2 cellular contexts compared by ENCODE assay signal in the genomic region with DNA sequence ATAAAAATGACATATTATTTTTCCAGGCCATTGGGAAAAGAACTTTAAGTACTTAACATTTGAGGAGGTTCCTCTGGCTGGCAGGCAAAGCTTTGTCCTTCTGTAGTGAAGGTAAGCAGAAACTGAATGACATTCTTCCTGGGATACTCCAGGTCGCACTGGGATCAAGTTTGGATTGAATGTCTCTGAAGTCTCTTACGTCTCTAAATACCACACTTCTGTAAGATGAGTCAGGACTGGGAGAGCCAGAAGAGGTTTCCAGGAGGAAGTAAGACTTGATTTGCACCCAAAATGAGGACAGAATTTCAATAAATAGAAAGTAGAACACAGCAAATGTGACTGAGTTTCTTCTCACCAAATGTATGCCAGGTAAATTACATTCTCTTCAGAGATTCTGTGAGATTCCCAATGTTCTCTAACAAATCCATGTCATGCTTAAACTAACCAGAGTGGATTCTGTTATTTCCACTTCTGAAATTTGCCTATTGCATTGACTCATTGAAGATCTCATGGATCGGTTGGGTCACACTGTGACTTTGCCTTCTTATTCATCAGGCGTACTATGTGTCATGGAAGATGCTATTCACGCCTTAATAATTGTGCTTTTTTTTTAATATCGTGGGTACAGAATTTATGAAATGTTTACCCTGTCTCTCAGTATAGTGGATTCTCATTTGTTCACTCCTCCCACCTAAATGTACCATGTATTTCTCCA.
TF ChIP-seq lines count a peak whose summit lies in the region.

No MANE protein-coding gene starts in this region.

TF ChIP-seq in SK-N-SH treated with all-trans-retinoic acid at 6 μM for 48 hours, 23 proteins besides CTCF, POLR2A, EP300 and RAD21 (continued from another document):
- TF ChIP-seq, protein P1, sequence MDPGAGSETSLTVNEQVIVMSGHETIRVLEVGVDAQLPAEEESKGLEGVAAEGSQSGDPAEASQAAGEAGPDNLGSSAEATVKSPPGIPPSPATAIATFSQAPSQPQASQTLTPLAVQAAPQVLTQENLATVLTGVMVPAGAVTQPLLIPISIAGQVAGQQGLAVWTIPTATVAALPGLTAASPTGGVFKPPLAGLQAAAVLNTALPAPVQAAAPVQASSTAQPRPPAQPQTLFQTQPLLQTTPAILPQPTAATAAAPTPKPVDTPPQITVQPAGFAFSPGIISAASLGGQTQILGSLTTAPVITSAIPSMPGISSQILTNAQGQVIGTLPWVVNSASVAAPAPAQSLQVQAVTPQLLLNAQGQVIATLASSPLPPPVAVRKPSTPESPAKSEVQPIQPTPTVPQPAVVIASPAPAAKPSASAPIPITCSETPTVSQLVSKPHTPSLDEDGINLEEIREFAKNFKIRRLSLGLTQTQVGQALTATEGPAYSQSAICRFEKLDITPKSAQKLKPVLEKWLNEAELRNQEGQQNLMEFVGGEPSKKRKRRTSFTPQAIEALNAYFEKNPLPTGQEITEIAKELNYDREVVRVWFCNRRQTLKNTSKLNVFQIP (CRISPR knock-in tag; IDR thresholded peaks at IDR 0.05; ENCODE audit: borderline replicate concordance, low read depth) = no peak
- TF ChIP-seq, protein P2, sequence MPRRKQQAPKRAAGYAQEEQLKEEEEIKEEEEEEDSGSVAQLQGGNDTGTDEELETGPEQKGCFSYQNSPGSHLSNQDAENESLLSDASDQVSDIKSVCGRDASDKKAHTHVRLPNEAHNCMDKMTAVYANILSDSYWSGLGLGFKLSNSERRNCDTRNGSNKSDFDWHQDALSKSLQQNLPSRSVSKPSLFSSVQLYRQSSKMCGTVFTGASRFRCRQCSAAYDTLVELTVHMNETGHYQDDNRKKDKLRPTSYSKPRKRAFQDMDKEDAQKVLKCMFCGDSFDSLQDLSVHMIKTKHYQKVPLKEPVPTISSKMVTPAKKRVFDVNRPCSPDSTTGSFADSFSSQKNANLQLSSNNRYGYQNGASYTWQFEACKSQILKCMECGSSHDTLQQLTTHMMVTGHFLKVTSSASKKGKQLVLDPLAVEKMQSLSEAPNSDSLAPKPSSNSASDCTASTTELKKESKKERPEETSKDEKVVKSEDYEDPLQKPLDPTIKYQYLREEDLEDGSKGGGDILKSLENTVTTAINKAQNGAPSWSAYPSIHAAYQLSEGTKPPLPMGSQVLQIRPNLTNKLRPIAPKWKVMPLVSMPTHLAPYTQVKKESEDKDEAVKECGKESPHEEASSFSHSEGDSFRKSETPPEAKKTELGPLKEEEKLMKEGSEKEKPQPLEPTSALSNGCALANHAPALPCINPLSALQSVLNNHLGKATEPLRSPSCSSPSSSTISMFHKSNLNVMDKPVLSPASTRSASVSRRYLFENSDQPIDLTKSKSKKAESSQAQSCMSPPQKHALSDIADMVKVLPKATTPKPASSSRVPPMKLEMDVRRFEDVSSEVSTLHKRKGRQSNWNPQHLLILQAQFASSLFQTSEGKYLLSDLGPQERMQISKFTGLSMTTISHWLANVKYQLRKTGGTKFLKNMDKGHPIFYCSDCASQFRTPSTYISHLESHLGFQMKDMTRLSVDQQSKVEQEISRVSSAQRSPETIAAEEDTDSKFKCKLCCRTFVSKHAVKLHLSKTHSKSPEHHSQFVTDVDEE (CRISPR knock-in tag; IDR thresholded peaks at IDR 0.05) = no peak
- TF ChIP-seq, protein P3, sequence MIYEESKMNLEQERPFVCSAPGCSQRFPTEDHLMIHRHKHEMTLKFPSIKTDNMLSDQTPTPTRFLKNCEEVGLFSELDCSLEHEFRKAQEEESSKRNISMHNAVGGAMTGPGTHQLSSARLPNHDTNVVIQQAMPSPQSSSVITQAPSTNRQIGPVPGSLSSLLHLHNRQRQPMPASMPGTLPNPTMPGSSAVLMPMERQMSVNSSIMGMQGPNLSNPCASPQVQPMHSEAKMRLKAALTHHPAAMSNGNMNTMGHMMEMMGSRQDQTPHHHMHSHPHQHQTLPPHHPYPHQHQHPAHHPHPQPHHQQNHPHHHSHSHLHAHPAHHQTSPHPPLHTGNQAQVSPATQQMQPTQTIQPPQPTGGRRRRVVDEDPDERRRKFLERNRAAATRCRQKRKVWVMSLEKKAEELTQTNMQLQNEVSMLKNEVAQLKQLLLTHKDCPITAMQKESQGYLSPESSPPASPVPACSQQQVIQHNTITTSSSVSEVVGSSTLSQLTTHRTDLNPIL (CRISPR knock-in tag; IDR thresholded peaks at IDR 0.05; ENCODE audit: low read depth) = no peak
- TF ChIP-seq ESRRG (CRISPR knock-in tag; IDR thresholded peaks at IDR 0.05) (no peak), RARB (CRISPR knock-in tag; IDR thresholded peaks at IDR 0.05) (no peak), ZC3H10 (CRISPR knock-in tag; IDR thresholded peaks at IDR 0.05) (no peak), ZNF70 (CRISPR knock-in tag; IDR thresholded peaks at IDR 0.05) (no peak), GLIS3 (CRISPR knock-in tag; IDR thresholded peaks at IDR 0.05) (no peak), ZFP30 (CRISPR knock-in tag; IDR thresholded peaks at IDR 0.05) (no peak), ZNF565 (CRISPR knock-in tag; conservative IDR thresholded peaks at IDR 0.05; ENCODE audit: low read depth) (no peak), PPARA (CRISPR knock-in tag; IDR thresholded peaks at IDR 0.05; ENCODE audit: borderline replicate concordance) (no peak)
- TF ChIP-seq, protein P4, sequence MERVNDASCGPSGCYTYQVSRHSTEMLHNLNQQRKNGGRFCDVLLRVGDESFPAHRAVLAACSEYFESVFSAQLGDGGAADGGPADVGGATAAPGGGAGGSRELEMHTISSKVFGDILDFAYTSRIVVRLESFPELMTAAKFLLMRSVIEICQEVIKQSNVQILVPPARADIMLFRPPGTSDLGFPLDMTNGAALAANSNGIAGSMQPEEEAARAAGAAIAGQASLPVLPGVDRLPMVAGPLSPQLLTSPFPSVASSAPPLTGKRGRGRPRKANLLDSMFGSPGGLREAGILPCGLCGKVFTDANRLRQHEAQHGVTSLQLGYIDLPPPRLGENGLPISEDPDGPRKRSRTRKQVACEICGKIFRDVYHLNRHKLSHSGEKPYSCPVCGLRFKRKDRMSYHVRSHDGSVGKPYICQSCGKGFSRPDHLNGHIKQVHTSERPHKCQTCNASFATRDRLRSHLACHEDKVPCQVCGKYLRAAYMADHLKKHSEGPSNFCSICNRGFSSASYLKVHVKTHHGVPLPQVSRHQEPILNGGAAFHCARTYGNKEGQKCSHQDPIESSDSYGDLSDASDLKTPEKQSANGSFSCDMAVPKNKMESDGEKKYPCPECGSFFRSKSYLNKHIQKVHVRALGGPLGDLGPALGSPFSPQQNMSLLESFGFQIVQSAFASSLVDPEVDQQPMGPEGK (CRISPR knock-in tag; IDR thresholded peaks at IDR 0.05; ENCODE audit: borderline replicate concordance) = no peak
- TF ChIP-seq, protein P5, sequence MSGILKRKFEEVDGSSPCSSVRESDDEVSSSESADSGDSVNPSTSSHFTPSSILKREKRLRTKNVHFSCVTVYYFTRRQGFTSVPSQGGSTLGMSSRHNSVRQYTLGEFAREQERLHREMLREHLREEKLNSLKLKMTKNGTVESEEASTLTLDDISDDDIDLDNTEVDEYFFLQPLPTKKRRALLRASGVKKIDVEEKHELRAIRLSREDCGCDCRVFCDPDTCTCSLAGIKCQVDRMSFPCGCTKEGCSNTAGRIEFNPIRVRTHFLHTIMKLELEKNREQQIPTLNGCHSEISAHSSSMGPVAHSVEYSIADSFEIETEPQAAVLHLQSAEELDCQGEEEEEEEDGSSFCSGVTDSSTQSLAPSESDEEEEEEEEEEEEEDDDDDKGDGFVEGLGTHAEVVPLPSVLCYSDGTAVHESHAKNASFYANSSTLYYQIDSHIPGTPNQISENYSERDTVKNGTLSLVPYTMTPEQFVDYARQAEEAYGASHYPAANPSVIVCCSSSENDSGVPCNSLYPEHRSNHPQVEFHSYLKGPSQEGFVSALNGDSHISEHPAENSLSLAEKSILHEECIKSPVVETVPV (CRISPR knock-in tag; IDR thresholded peaks at IDR 0.05) = no peak

TF ChIP-seq in SK-N-SH, 30 proteins besides CTCF, POLR2A, EP300 and RAD21 (continued from another document):
- TF ChIP-seq RXRA (IDR thresholded peaks at IDR 0.05; ENCODE audit: borderline replicate concordance, low read depth) (no peak), SIN3A (IDR thresholded peaks at IDR 0.05; ENCODE audit: borderline replicate concordance, low read depth, low read length) (no peak), FOXM1 (IDR thresholded peaks at IDR 0.05; ENCODE audit: low read depth) (no peak), NFIC (IDR thresholded peaks at IDR 0.05; ENCODE audit: borderline replicate concordance) (no peak), MXI1 (IDR thresholded peaks at IDR 0.05; ENCODE audit: low read depth, low read length) (no peak), MEF2A (IDR thresholded peaks at IDR 0.05; ENCODE audit: borderline replicate concordance, low read depth) (no peak), RFX5 (IDR thresholded peaks at IDR 0.05; ENCODE audit: low read length) (no peak), GATA2 (CRISPR knock-in tag; IDR thresholded peaks at IDR 0.05) (no peak), TCF12 (IDR thresholded peaks at IDR 0.05) (no peak), TAF1 (IDR thresholded peaks at IDR 0.05; ENCODE audit: borderline replicate concordance, low read depth, low read length) (no peak), ELF1 (IDR thresholded peaks at IDR 0.05) (no peak), FOXJ3 (CRISPR knock-in tag; IDR thresholded peaks at IDR 0.05) (no peak), TEAD4 (IDR thresholded peaks at IDR 0.05; ENCODE audit: borderline replicate concordance, insufficient read depth) (no peak)
- TF ChIP-seq, protein P6, sequence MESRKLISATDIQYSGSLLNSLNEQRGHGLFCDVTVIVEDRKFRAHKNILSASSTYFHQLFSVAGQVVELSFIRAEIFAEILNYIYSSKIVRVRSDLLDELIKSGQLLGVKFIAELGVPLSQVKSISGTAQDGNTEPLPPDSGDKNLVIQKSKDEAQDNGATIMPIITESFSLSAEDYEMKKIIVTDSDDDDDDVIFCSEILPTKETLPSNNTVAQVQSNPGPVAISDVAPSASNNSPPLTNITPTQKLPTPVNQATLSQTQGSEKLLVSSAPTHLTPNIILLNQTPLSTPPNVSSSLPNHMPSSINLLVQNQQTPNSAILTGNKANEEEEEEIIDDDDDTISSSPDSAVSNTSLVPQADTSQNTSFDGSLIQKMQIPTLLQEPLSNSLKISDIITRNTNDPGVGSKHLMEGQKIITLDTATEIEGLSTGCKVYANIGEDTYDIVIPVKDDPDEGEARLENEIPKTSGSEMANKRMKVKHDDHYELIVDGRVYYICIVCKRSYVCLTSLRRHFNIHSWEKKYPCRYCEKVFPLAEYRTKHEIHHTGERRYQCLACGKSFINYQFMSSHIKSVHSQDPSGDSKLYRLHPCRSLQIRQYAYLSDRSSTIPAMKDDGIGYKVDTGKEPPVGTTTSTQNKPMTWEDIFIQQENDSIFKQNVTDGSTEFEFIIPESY (IDR thresholded peaks at IDR 0.05; ENCODE audit: borderline replicate concordance, low read depth) = no peak
- TF ChIP-seq, protein P7, sequence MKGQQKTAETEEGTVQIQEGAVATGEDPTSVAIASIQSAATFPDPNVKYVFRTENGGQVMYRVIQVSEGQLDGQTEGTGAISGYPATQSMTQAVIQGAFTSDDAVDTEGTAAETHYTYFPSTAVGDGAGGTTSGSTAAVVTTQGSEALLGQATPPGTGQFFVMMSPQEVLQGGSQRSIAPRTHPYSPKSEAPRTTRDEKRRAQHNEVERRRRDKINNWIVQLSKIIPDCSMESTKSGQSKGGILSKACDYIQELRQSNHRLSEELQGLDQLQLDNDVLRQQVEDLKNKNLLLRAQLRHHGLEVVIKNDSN (IDR thresholded peaks at IDR 0.05; ENCODE audit: borderline replicate concordance, low read depth) = no peak
